In genomic region chr3:164024786-164025185, GRCh38 we compare ENCODE assay signal across 24 cellular contexts.
"Had no signal": no experiment of that assay in that cellular context is flagged by ENCODE, and none has a peak within 500 bp of the region (broad histone marks: within the 10 kb centered on the region; RNA-seq: fewer than 3 reads in every experiment).

No MANE protein-coding gene starts in this region.

- H3K4me3 ChIP-seq: adrenal gland, MG63, SK-N-MC had no signal

- H3K36me3 ChIP-seq: adrenal gland, MG63 had no signal

- H3K4me3 Mint-ChIP-seq: activated CD8-positive, alpha-beta T cell treated with anti-CD3 and anti-CD28 coated beads for 36 hours; activated naive CD8-positive, alpha-beta T cell treated with anti-CD3 and anti-CD28 coated beads, Interleukin-2, amount 10 ng/mL, durations not matched to agents 7 days and 5 days; activated T-cell treated with anti-CD3 and anti-CD28 coated beads, Interleukin-2, amount 50 U/mL, for 72 hours had no signal

- H3K4me1 ChIP-seq: adrenal gland had no signal

- H3K4me1 Mint-ChIP-seq: activated naive CD8-positive, alpha-beta T cell treated with anti-CD3 and anti-CD28 coated beads, Interleukin-2, amount 10 ng/mL, durations not matched to agents 7 days and 5 days had no signal

- H3K36me3 Mint-ChIP-seq: activated naive CD8-positive, alpha-beta T cell treated with anti-CD3 and anti-CD28 coated beads, Interleukin-2, amount 10 ng/mL, durations not matched to agents 7 days and 5 days had no signal

- H3K27me3 Mint-ChIP-seq: activated CD8-positive, alpha-beta T cell treated with anti-CD3 and anti-CD28 coated beads for 36 hours; activated naive CD8-positive, alpha-beta T cell treated with anti-CD3 and anti-CD28 coated beads, Interleukin-2, amount 10 ng/mL, durations not matched to agents 7 days and 5 days had no signal

- H3K9me3 ChIP-seq: adrenal gland, MG63 had no signal

- H3K27me3 ChIP-seq: adrenal gland, MG63 had no signal

- H3K27ac Mint-ChIP-seq: activated CD8-positive, alpha-beta T cell treated with anti-CD3 and anti-CD28 coated beads for 36 hours; activated naive CD8-positive, alpha-beta T cell treated with anti-CD3 and anti-CD28 coated beads, Interleukin-2, amount 10 ng/mL, durations not matched to agents 7 days and 5 days; activated T-cell treated with anti-CD3 and anti-CD28 coated beads, Interleukin-2, amount 50 U/mL, for 72 hours; activated T-helper 2 cell treated with anti-CD3 and anti-CD28 coated beads, Interferon-gamma antibody, Interleukin-2, Interleukin-4, amounts not matched to agents 10 μg/mL and 5 μg/mL and 100 μg/mL, durations not matched to agents 14 hours and 24 hours and 36 hours had no signal

- H3K4me2 ChIP-seq: KMS-11 had no signal

- H3K27ac ChIP-seq: adrenal gland, KMS-11, SK-N-MC had no signal

- DNase-seq: activated CD4-positive, alpha-beta T cell treated with anti-CD3 and anti-CD28 coated beads for 4 hours; activated CD8-positive, alpha-beta memory T cell treated with anti-CD3 and anti-CD28 coated beads, Interleukin-2, amount 50 U/mL, for 4 hours; activated CD8-positive, alpha-beta T cell treated with anti-CD3 and anti-CD28 coated beads for 36 hours; activated naive CD4-positive, alpha-beta T cell treated with anti-CD3 and anti-CD28 coated beads, Interleukin-2, amount 50 U/mL, for 16 hours; activated naive CD8-positive, alpha-beta T cell treated with anti-CD3 and anti-CD28 coated beads, Interleukin-2, amount 10 ng/mL, durations not matched to agents 7 days and 5 days; activated T-cell treated with anti-CD3 and anti-CD28 coated beads, Interleukin-2, amount 50 U/mL, for 72 hours; adrenal gland; anterior cingulate cortex; caudate nucleus; MG63; MV-4-11; NCI-H1092 treated with DMSO at 0.1 percent for 48 hours; NCI-H1417 treated with DMSO at 0.1 percent for 48 hours; NCI-H1694; NCI-H2029; NCI-H2107; NCI-H2171 treated with DMSO at 0.1 percent for 48 hours; NCI-H226; NCI-H526; SIG-M5; T-helper 1 cell had no signal
